ENCODE assay signal across 1 cellular context in the genomic region with DNA sequence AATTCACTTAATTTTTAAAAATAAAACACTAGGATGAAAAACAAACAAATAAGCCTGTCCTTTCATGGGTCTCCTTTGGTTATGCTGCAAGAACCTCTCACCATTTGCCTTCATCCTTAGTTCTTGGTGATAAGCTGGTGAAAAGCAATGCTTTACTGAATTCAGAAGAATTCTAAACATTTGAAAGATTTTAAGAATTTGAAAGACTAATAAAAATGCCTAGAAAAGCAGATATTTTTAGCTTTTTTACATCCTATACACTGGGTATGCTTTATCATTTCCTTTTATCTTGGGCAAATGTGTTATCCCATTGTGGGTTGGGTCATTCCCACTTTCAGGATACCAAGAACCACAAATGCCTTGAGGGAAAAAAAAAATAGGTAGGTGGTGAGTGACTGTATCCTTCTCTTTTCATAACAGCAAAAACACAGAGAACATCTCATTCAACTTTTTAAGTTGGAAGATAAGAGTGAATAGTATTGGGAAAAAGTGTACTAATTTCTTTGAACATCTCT.
TF ChIP-seq lines count a peak whose summit lies in the region.

No MANE protein-coding gene starts in this region.

TF ChIP-seq in WTC11, 78 proteins besides CTCF, POLR2A, EP300 and RAD21 (continued from another document):
- no peak for TF ChIP-seq AR (CRISPR knock-in tag; IDR thresholded peaks at IDR 0.05)
- TF ChIP-seq, protein P1, sequence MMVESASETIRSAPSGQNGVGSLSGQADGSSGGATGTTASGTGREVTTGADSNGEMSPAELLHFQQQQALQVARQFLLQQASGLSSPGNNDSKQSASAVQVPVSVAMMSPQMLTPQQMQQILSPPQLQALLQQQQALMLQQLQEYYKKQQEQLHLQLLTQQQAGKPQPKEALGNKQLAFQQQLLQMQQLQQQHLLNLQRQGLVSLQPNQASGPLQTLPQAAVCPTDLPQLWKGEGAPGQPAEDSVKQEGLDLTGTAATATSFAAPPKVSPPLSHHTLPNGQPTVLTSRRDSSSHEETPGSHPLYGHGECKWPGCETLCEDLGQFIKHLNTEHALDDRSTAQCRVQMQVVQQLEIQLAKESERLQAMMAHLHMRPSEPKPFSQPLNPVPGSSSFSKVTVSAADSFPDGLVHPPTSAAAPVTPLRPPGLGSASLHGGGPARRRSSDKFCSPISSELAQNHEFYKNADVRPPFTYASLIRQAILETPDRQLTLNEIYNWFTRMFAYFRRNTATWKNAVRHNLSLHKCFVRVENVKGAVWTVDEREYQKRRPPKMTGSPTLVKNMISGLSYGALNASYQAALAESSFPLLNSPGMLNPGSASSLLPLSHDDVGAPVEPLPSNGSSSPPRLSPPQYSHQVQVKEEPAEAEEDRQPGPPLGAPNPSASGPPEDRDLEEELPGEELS (CRISPR knock-in tag; IDR thresholded peaks at IDR 0.05), result no peak
